9 cellular contexts compared by ENCODE assay signal in genomic region chr19:45164577-45165335, GRCh38. TPM values are rescaled to one million over a fixed set of nuclear protein-coding genes. Genes with fewer than 3 reads are reported as not detected.
DNase-seq lines count a peak whose midpoint lies in the region; ATAC-seq and TF ChIP-seq lines count a peak whose summit lies in the region.
"Had no signal": no experiment of that assay in that cellular context is flagged by ENCODE, and none has a peak within 500 bp of the region (broad histone marks: within the 10 kb centered on the region; RNA-seq: fewer than 3 reads in every experiment).

No MANE protein-coding gene starts in this region.

- H3K9me3 ChIP-seq in body of pancreas (no peaks in the 10 kb centered on the region), upper lobe of right lung (no peaks in the 10 kb centered on the region)
- H3K9me3 ChIP-seq: neutrophil had no signal

- intact Hi-C loops in body of pancreas (cut with DNase I) (no loop called here), upper lobe of right lung (cut with DNase I) (no loop called here)

- H3K36me3 ChIP-seq in body of pancreas (replicated peaks in 1 of 2; ENCODE audit: insufficient read depth in 1 of 2, low read depth in 2 of 2), result no peaks in the 10 kb centered on the region
- no peaks in the 10 kb centered on the region for H3K36me3 ChIP-seq in upper lobe of right lung
- H3K36me3 ChIP-seq: neutrophil had no signal

- TF ChIP-seq CTCF in body of pancreas (IDR thresholded peaks at IDR 0.05), result no peak
- no peak for TF ChIP-seq CTCF in upper lobe of right lung (IDR thresholded peaks at IDR 0.05)

- peaks cover 15% of the 10 kb centered on the region for H3K4me1 ChIP-seq in body of pancreas
- H3K4me1 ChIP-seq in upper lobe of right lung, result peaks cover 11% of the 10 kb centered on the region

- peak; percentile 44 to 66 for DNase-seq in SHP77 (lab: John Stamatoyannopoulos, UW)
- peak; percentile 34 to 59 (median 55) for DNase-seq in body of pancreas
- DNase-seq in lung microvascular endothelial cell (ENCODE audit: low read depth in 2 of 2), result peak; percentile 22 to 51
- DNase-seq in upper lobe of right lung, result peak; percentile 89
- DNase-seq in ACHN, result no peak
- no peak for DNase-seq in NCI-H1930 (lab: John Stamatoyannopoulos, UW)

- 32 to 100% methylated on average over 1 to 25 of the region's 27 CpGs for WGBS in body of pancreas, 2 donors

- TF ChIP-seq POLR2A in body of pancreas (IDR thresholded peaks at IDR 0.05), result no peak

- in situ Hi-C loops in ACHN (cut with HindIII; ENCODE audit: low pct_ligation_motif_present, low pct_unique_long_range_greater_than_20kb, low sequenced_read_pairs), result no loop called here

- H3K27me3 ChIP-seq in body of pancreas (no peaks in the 10 kb centered on the region), upper lobe of right lung (peaks cover 12% of the 10 kb centered on the region)

- ATAC-seq in GM18508 (IDR thresholded peaks at IDR 0.05; ENCODE audit: insufficient read depth, unreplicated experiment) (peak; percentile 58), HG02763 (IDR thresholded peaks at IDR 0.05; ENCODE audit: unreplicated experiment) (peak; percentile 55), body of pancreas (peak; percentile 27), upper lobe of right lung (peak; percentile 80)

- no peak overlapping the region for H3K27ac ChIP-seq in body of pancreas
- H3K27ac ChIP-seq in upper lobe of right lung, result no peak overlapping the region
- H3K27ac ChIP-seq: neutrophil had no signal

- no peak overlapping the region for H3K4me3 ChIP-seq in body of pancreas
- H3K4me3 ChIP-seq in upper lobe of right lung, result no peak overlapping the region

RNA-seq across cellular contexts. Expression of gene NKPD1, which starts 4.0 kb away (rescaled TPM):
- total RNA-seq in body of pancreas (not detected), lung microvascular endothelial cell (0.20 and 0.22 TPM in 2 replicates), upper lobe of right lung (not detected)

RNA-seq across cellular contexts. Expression of gene TRAPPC6A, which starts 13.3 kb away (rescaled TPM):
- total RNA-seq in body of pancreas (1 to 10 TPM in 1 of 2 donors, not detected in 1; 8.3 TPM), lung microvascular endothelial cell (22.9 and 36.1 TPM in 2 replicates), upper lobe of right lung (16.9 TPM)

RNA-seq across cellular contexts. Expression of gene BLOC1S3, which starts 13.8 kb away (rescaled TPM):
- total RNA-seq in body of pancreas, result 10 to 100 TPM in 1 of 2 donors, 1 to 10 TPM in 1; 4.9 to 12.5 TPM
- 2.0 and 3.8 TPM in 2 replicates for total RNA-seq in lung microvascular endothelial cell
- 17.8 TPM for total RNA-seq in upper lobe of right lung

Comparison
In these comparisons a context has a peak if more than half of its experiments do, and no peak if none do; other contexts are left out.
1. ATAC-seq: peak in every context shown above with its lines; median percentile 80 in upper lobe of right lung; 58 in GM18508; 55 in HG02763; 27 in body of pancreas.
2. DNase-seq: peak in SHP77 (2 of 2), body of pancreas (4 of 4), lung microvascular endothelial cell (2 of 2) and upper lobe of right lung (single experiment); none in ACHN (single experiment) and NCI-H1930 (0 of 2).